22 cellular contexts compared by ENCODE assay signal in the genomic region with DNA sequence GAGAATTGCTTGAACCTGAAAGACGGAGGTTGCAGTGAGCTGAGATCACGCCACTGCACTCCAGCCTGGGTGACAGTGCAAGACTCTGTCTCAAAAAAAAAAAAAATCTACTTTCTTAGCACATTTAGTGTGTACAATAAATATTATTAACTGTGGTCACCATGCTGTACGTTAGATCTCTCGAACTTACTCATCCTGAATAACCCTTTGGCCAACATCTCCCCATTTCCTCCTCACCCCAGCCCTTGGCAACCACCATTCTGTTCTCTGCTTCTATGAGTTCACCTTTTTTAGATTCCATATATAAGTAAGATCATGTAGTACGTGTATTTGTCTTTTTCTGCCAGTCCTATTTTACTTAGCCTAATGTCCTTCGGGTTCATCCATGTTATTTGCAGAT. TPM values are rescaled to one million over a fixed set of nuclear protein-coding genes. Genes with fewer than 3 reads are reported as not detected.
DNase-seq lines count a peak whose midpoint lies in the region; ATAC-seq and TF ChIP-seq lines count a peak whose summit lies in the region.
"Had no signal": no experiment of that assay in that cellular context is flagged by ENCODE, and none has a peak within 500 bp of the region (broad histone marks: within the 10 kb centered on the region; RNA-seq: fewer than 3 reads in every experiment).

No MANE protein-coding gene starts in this region.

- ATAC-seq in GM18867 (IDR thresholded peaks at IDR 0.05; ENCODE audit: unreplicated experiment), result peak; percentile 67
- ATAC-seq in memory B cell (ENCODE audit: low read depth), result no peak
- no peak for ATAC-seq in GM19455 (IDR thresholded peaks at IDR 0.05; ENCODE audit: unreplicated experiment)
- ATAC-seq: heart right ventricle, lower lobe of right lung, upper lobe of right lung had no signal

- DNase-seq in ELR (ENCODE audit: low read depth) (peak; percentile 44), M059J (ENCODE audit: low read depth) (peak; percentile 20), memory B cell (ENCODE audit: low spot score in 2 of 2) (no peak), chondrocyte (ENCODE audit: low spot score) (no peak), HAP-1 (ENCODE audit: low spot score in 2 of 2) (no peak)
- DNase-seq: activated CD4-positive, alpha-beta T cell treated with anti-CD3 and anti-CD28 coated beads for 4 hours; activated naive CD4-positive, alpha-beta T cell treated with anti-CD3 and anti-CD28 coated beads, Interleukin-2, amount 10 ng/mL, durations not matched to agents 7 days and 5 days; anterior cingulate cortex; effector memory CD4-positive, alpha-beta T cell; HCEC 1CT; heart right ventricle; Kasumi-1; kidney glomerular epithelial cell; lower lobe of right lung; NCI-H1694; ovary; small intestine; stimulated activated CD4-positive, alpha-beta T cell treated with anti-CD3 and anti-CD28 coated beads, Interleukin-1b, Interleukin-23, amount 100 ng/mL, for 48 hours; upper lobe of right lung had no signal

- no peak overlapping the region for H3K4me3 ChIP-seq in HAP-1
- H3K4me3 ChIP-seq: coronary artery, heart right ventricle, lower lobe of right lung, ovary, upper lobe of right lung had no signal

- H3K9me3 ChIP-seq in HAP-1, result no peaks in the 10 kb centered on the region
- H3K9me3 ChIP-seq: heart right ventricle, lower lobe of right lung, ovary, upper lobe of right lung had no signal

- TF ChIP-seq CTCF in chondrocyte (IDR thresholded peaks at IDR 0.05), result no peak

- peaks cover 37% of the 10 kb centered on the region for H3K4me1 Mint-ChIP-seq in memory B cell
- peaks cover 25% of the 10 kb centered on the region for H3K4me1 Mint-ChIP-seq in chondrocyte (ENCODE audit: low read depth)

- H3K4me3 Mint-ChIP-seq in memory B cell, result peak overlapping the region; percentile 27
- H3K4me3 Mint-ChIP-seq in chondrocyte (ENCODE audit: unreplicated experiment), result no peak overlapping the region
- H3K4me3 Mint-ChIP-seq: activated naive CD4-positive, alpha-beta T cell treated with anti-CD3 and anti-CD28 coated beads, Interleukin-2, amount 10 ng/mL, durations not matched to agents 7 days and 5 days had no signal

- H3K4me1 ChIP-seq in HAP-1, result peaks cover 32% of the 10 kb centered on the region
- H3K4me1 ChIP-seq: lower lobe of right lung, upper lobe of right lung had no signal

- H3K27ac Mint-ChIP-seq in memory B cell (peak overlapping the region; percentile 74), chondrocyte (ENCODE audit: unreplicated experiment) (no peak overlapping the region)
- H3K27ac Mint-ChIP-seq: activated naive CD4-positive, alpha-beta T cell treated with anti-CD3 and anti-CD28 coated beads, Interleukin-2, amount 10 ng/mL, durations not matched to agents 7 days and 5 days had no signal

- H3K9me3 Mint-ChIP-seq in memory B cell (no peaks in the 10 kb centered on the region), chondrocyte (ENCODE audit: low read depth) (no peaks in the 10 kb centered on the region)
- H3K9me3 Mint-ChIP-seq: activated naive CD4-positive, alpha-beta T cell treated with anti-CD3 and anti-CD28 coated beads, Interleukin-2, amount 10 ng/mL, durations not matched to agents 7 days and 5 days had no signal

- H3K36me3 Mint-ChIP-seq in memory B cell (peaks cover 24% of the 10 kb centered on the region), chondrocyte (ENCODE audit: low read depth) (peaks cover 2% of the 10 kb centered on the region)

- H3K27me3 ChIP-seq in HAP-1 (ENCODE audit: low read depth), result no peaks in the 10 kb centered on the region
- H3K27me3 ChIP-seq: heart right ventricle, ovary, upper lobe of right lung had no signal

- no peaks in the 10 kb centered on the region for H3K36me3 ChIP-seq in HAP-1 (replicated peaks)
- H3K36me3 ChIP-seq: heart right ventricle, lower lobe of right lung, ovary, upper lobe of right lung had no signal

- in situ Hi-C loops in HAP-1 (cut with MboI; ENCODE audit: low sequenced_read_pairs), result no loop called here

- H3K27me3 Mint-ChIP-seq in memory B cell (no peaks in the 10 kb centered on the region), chondrocyte (ENCODE audit: low read depth) (no peaks in the 10 kb centered on the region)
- H3K27me3 Mint-ChIP-seq: activated naive CD4-positive, alpha-beta T cell treated with anti-CD3 and anti-CD28 coated beads, Interleukin-2, amount 10 ng/mL, durations not matched to agents 7 days and 5 days had no signal

RNA-seq across cellular contexts. Expression of gene FUT8, which starts 13.4 kb away (rescaled TPM):
- total RNA-seq in M059J (2014; rRNA removed; shearing (Covaris generic)), result 86.5 and 109 TPM in 2 replicates
- 18.1 to 34.1 TPM (median 19.0 TPM) in 3 replicates for total RNA-seq in chondrocyte

Comparison
In these comparisons a context has a peak if more than half of its experiments do, and no peak if none do; other contexts are left out.
1. DNase-seq: peak in ELR (single experiment) and M059J (single experiment); none in memory B cell (0 of 2), chondrocyte (single experiment) and HAP-1 (0 of 2).